In genomic region chr5:173144200-173145176, GRCh38 we compare ENCODE assay signal across 2 cellular contexts.
TF ChIP-seq lines count a peak whose summit lies in the region.

TSS of gene BNIP1 (plus strand) at chr5:173144531. CDS start at chr5:173144546, 15 bp downstream.

TF ChIP-seq in IMR-90, 13 proteins besides CTCF, POLR2A, EP300 and RAD21:
- TF ChIP-seq MAFK (IDR thresholded peaks at IDR 0.05; ENCODE audit: low read depth, low read length) (peak; percentile 16; the same call in 1 of the 2 replicates), USF2 (IDR thresholded peaks at IDR 0.05; ENCODE audit: low read depth, low read length) (peak; percentile 58; the same call in 1 of the 2 replicates), SMC3 (IDR thresholded peaks at IDR 0.05; ENCODE audit: low read depth, low read length) (peak; percentile 75), MXI1 (IDR thresholded peaks at IDR 0.05; ENCODE audit: borderline replicate concordance, low read depth, low read length) (peak; percentile 87), MAZ (IDR thresholded peaks at IDR 0.05; ENCODE audit: borderline replicate concordance, low read depth, low read length) (peak; percentile 97), ELK1 (IDR thresholded peaks at IDR 0.05; ENCODE audit: borderline replicate concordance, low read depth, low read length) (no peak), BHLHE40 (IDR thresholded peaks at IDR 0.05; ENCODE audit: low read depth, low read length) (peak; percentile 86), CHD1 (IDR thresholded peaks at IDR 0.05; ENCODE audit: low read depth, low read length) (peak; percentile 61), NFE2L2 (IDR thresholded peaks at IDR 0.05; ENCODE audit: low read depth, low read length) (no peak), RCOR1 (IDR thresholded peaks at IDR 0.05; ENCODE audit: insufficient replicate concordance, low read length) (peak; percentile 48), FOS (IDR thresholded peaks at IDR 0.05; ENCODE audit: low read depth, low read length) (0 out of 2 replicates have a peak, but pooled peaks have one; percentile 7), RFX5 (IDR thresholded peaks at IDR 0.05; ENCODE audit: low read depth, low read length) (no peak), CEBPB (IDR thresholded peaks at IDR 0.05; ENCODE audit: low read depth, low read length) (no peak)

TF ChIP-seq in endothelial cell of umbilical vein, 7 proteins besides CTCF, POLR2A, EP300 and RAD21:
- TF ChIP-seq GATA2 (IDR thresholded peaks at IDR 0.05; ENCODE audit: insufficient read depth, insufficient read length, low read depth, low read length) = no peak
- no peak for TF ChIP-seq FOS (IDR thresholded peaks at IDR 0.05; ENCODE audit: borderline replicate concordance, insufficient read depth, low read length)
- peak; percentile 76 for TF ChIP-seq MAX (IDR thresholded peaks at IDR 0.05; ENCODE audit: insufficient read depth, insufficient read length)
- peak; percentile 86 for TF ChIP-seq POLR2AphosphoS5 (IDR thresholded peaks at IDR 0.05; ENCODE audit: insufficient read depth, low read depth, low read length)
- TF ChIP-seq MYC (IDR thresholded peaks at IDR 0.05; ENCODE audit: low read depth, low read length) = peak; percentile 79
- no peak for TF ChIP-seq JUN (IDR thresholded peaks at IDR 0.05; ENCODE audit: borderline replicate concordance, insufficient read depth, insufficient read length, low read depth)
- no peak for TF ChIP-seq EZH2 (IDR thresholded peaks at IDR 0.05; ENCODE audit: borderline replicate concordance, low read depth, low read length, severe bottlenecking)
